20 cellular contexts compared by ENCODE assay signal in the genomic region with DNA sequence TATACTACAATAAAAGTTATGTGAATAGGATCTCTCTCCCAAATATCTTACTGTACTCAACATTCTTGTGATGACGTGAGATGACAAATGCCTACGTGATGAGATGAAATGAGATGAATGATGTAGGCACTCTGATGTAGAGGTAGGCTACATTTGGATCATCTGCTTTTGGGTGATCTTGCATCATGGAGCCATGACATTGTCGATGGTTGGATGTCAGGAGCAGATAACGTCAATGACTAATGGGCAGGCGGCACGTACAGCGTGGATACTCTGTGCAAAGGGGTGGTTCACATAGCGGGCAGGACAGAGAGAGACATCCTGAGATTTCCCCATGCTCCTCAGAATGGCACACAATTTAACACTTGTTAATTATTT. TPM values are rescaled to one million over a fixed set of nuclear protein-coding genes. Genes with fewer than 3 reads are reported as not detected.
"Had no signal": no experiment of that assay in that cellular context is flagged by ENCODE, and none has a peak within 500 bp of the region (broad histone marks: within the 10 kb centered on the region; RNA-seq: fewer than 3 reads in every experiment).

No MANE protein-coding gene starts in this region.

- H3K4me3 ChIP-seq: SJCRH30 had no signal

- H3K27ac ChIP-seq: KMS-11, SJCRH30 had no signal

- DNase-seq: Kasumi-1, MM.1S, NCI-H1092 treated with DMSO at 0.1 percent for 48 hours, NCI-H1436, NCI-H187, NCI-H2029, NCI-H2081 treated with DMSO at 0.1 percent for 48 hours, NCI-H2171, NCI-H226, NCI-H446, NCI-H510A, NCI-H524 treated with DMSO at 0.1 percent for 48 hours, NCI-H69, NCI-H774, Right ventricle myocardium superior, RPMI8226, SJCRH30 had no signal

- H3K4me2 ChIP-seq: KMS-11 had no signal

- H3K4me1 ChIP-seq: SJCRH30 had no signal

- H3K36me3 ChIP-seq: SJCRH30 had no signal

- FAIRE-seq: RCC 7860 had no signal

- H3K9ac ChIP-seq: KMS-11 had no signal

- H3K27me3 ChIP-seq: SJCRH30 had no signal

RNA-seq across cellular contexts. Expression of a gene that starts 40.8 kb away (rescaled TPM):
- total RNA-seq: HT1080, SJCRH30 had no signal
